15 cellular contexts compared by ENCODE assay signal in genomic region chr5:10655041-10655685, GRCh38.
DNase-seq lines count a peak whose midpoint lies in the region; ATAC-seq and TF ChIP-seq lines count a peak whose summit lies in the region.
"Had no signal": no experiment of that assay in that cellular context is flagged by ENCODE, and none has a peak within 500 bp of the region (broad histone marks: within the 10 kb centered on the region; RNA-seq: fewer than 3 reads in every experiment).

No MANE protein-coding gene starts in this region.

- WGBS in thyroid gland, 2 donors, result 82 to 84% methylated on average over 22 of the region's 22 CpGs

- ATAC-seq in HG02610 (IDR thresholded peaks at IDR 0.05; ENCODE audit: unreplicated experiment), result peak; percentile 73

- no peaks in the 10 kb centered on the region for H3K36me3 ChIP-seq in Peyer's patch
- H3K36me3 ChIP-seq in thyroid gland, result no peaks in the 10 kb centered on the region
- H3K36me3 ChIP-seq: HAP-1 had no signal

- no peaks in the 10 kb centered on the region for H3K9me3 ChIP-seq in Peyer's patch
- no peaks in the 10 kb centered on the region for H3K9me3 ChIP-seq in thyroid gland
- H3K9me3 ChIP-seq: HAP-1 had no signal

- no peak overlapping the region for H3K4me3 ChIP-seq in Peyer's patch
- no peak overlapping the region for H3K4me3 ChIP-seq in thyroid gland (replicated peaks in 1 of 3)
- H3K4me3 ChIP-seq: HAP-1, lung had no signal

- DNase-seq in DMS153 (lab: John Stamatoyannopoulos, UW) (peak; percentile 35), DMS153 treated with DMSO at 0.1 percent for 48 hours (lab: John Stamatoyannopoulos, UW; ENCODE audit: unreplicated experiment) (no peak), Peyer's patch (peak in 2 of 3 donors; percentile 54 to 60), posterior vena cava (ENCODE audit: low spot score) (peak; percentile 53), NCI-H1436 treated with DMSO at 0.1 percent for 48 hours (lab: John Stamatoyannopoulos, UW) (no peak), AG08395 (ENCODE audit: low spot score) (no peak), thyroid gland (no peak)
- DNase-seq: activated CD8-positive, alpha-beta memory T cell treated with anti-CD3 and anti-CD28 coated beads, Interleukin-2, amount 50 U/mL, for 48 hours; DND-41; stimulated activated naive CD4-positive, alpha-beta T cell had no signal

- H3K4me1 ChIP-seq in Peyer's patch (no peaks in the 10 kb centered on the region), thyroid gland (peaks cover 7 to 15% of the 10 kb centered on the region in 2 donors)
- H3K4me1 ChIP-seq: HAP-1, parathyroid adenoma had no signal

- intact Hi-C loops in posterior vena cava (cut with DNase I) (no loop called here), thyroid gland (cut with DNase I) (no loop called here)

- TF ChIP-seq POLR2A in Peyer's patch (IDR thresholded peaks at IDR 0.05) (no peak), thyroid gland (IDR thresholded peaks at IDR 0.05) (no peak)

- H3K27me3 ChIP-seq in Peyer's patch (no peaks in the 10 kb centered on the region), thyroid gland (peaks cover under 1% of the 10 kb centered on the region)

- H3K27ac ChIP-seq in Peyer's patch, result no peak overlapping the region
- no peak overlapping the region for H3K27ac ChIP-seq in thyroid gland
- H3K27ac ChIP-seq: 22Rv1, parathyroid adenoma had no signal

- TF ChIP-seq CTCF in Peyer's patch (IDR thresholded peaks at IDR 0.05), result no peak
- no peak for TF ChIP-seq CTCF in thyroid gland (IDR thresholded peaks at IDR 0.05)

Comparison
In these comparisons a context has a peak if more than half of its experiments do, and no peak if none do; other contexts are left out.
1. DNase-seq: peak in DMS153 (single experiment), Peyer's patch (2 of 3) and posterior vena cava (single experiment); none in DMS153 treated with DMSO at 0.1 percent for 48 hours (single experiment), NCI-H1436 treated with DMSO at 0.1 percent for 48 hours (single experiment), AG08395 (single experiment) and thyroid gland (0 of 2).